24 cellular contexts compared by ENCODE assay signal in genomic region chr4:151176711-151177110, GRCh38.
"Had no signal": no experiment of that assay in that cellular context is flagged by ENCODE, and none has a peak within 500 bp of the region (broad histone marks: within the 10 kb centered on the region; RNA-seq: fewer than 3 reads in every experiment).

No MANE protein-coding gene starts in this region.

- H3K36me3 ChIP-seq: uterus had no signal

- H3K9me3 ChIP-seq: stomach, suprapubic skin, testis, thoracic aorta, thyroid gland, tibial artery, tibial nerve, transverse colon, upper lobe of left lung, upper lobe of right lung, uterus, vagina had no signal

- ATAC-seq: stimulated activated effector memory CD8-positive, alpha-beta T cell treated with anti-CD3 and anti-CD28 coated beads, Interleukin-12 subunit alpha, Interleukin-12 subunit beta, amount 100 ng/mL, for 72 hours; stimulated activated memory B cell treated with anti-CD40 and anti-IgM and Interleukin-4, amounts not matched to agents 10 μg/mL and 1 μg/mL and 100 μg/mL, for 72 hours; stimulated activated naive B cell treated with anti-CD40 and anti-IgM and Interleukin-4, amounts not matched to agents 10 μg/mL and 1 μg/mL and 100 μg/mL, for 72 hours; stimulated activated naive CD8-positive, alpha-beta T cell treated with anti-CD3 and anti-CD28 coated beads, Interleukin-15, amount 100 ng/mL, for 72 hours; stimulated activated naive CD8-positive, alpha-beta T cell treated with anti-CD3 and anti-CD28 coated beads, Interleukin-15, Interleukin-2, amounts not matched to agents 100 U/mL and 50 U/mL, for 24 hours; upper lobe of right lung had no signal

- DNase-seq: stimulated activated CD4-positive, alpha-beta T cell treated with anti-CD3 and anti-CD28 coated beads, Interleukin-2, amount 100 ng/mL, for 48 hours; stimulated activated CD4-positive, alpha-beta T cell treated with anti-CD3 and anti-CD28 coated beads, Interleukin-4, amount 100 ng/mL, for 1 hour; stimulated activated CD4-positive, alpha-beta T cell treated with anti-CD3 and anti-CD28 coated beads, Interleukin-4, amount 100 ng/mL, for 24 hours; stimulated activated CD4-positive, alpha-beta T cell treated with anti-CD3 and anti-CD28 coated beads, Interleukin-4, amount 100 ng/mL, for 4 hours; stimulated activated CD8-positive, alpha-beta memory T cell treated with anti-CD3 and anti-CD28 coated beads, Interleukin-4, amount 100 ng/mL, for 48 hours; stimulated activated naive B cell treated with anti-CD40 and anti-IgM and Interleukin-4, amounts not matched to agents 10 μg/mL and 1 μg/mL and 100 μg/mL, for 72 hours; stimulated activated naive CD4-positive, alpha-beta T cell; stimulated activated naive CD4-positive, alpha-beta T cell treated with Interleukin-2 at 50 U/mL for 16 hours; stimulated activated naive CD8-positive, alpha-beta T cell treated with anti-CD3 and anti-CD28 coated beads, Interleukin-15, amount 100 ng/mL, for 72 hours; stimulated activated naive CD8-positive, alpha-beta T cell treated with anti-CD3 and anti-CD28 coated beads, Interleukin-15, Interleukin-2, amounts not matched to agents 100 U/mL and 50 U/mL, for 24 hours; stomach; testis; thyroid gland; tibial artery; transverse colon; upper lobe of left lung; upper lobe of right lung; uterus had no signal

- H3K4me3 ChIP-seq: stomach, suprapubic skin, testis, thoracic aorta, thyroid gland, tibial artery, tibial nerve, transverse colon, upper lobe of left lung, upper lobe of right lung, uterus, vagina had no signal

- H3K27me3 ChIP-seq: stomach, suprapubic skin, thyroid gland, tibial artery, tibial nerve, transverse colon, upper lobe of left lung, upper lobe of right lung, uterus, vagina had no signal

- H3K27ac ChIP-seq: stomach, suprapubic skin, testis, thoracic aorta, thyroid gland, tibial artery, transverse colon, upper lobe of right lung, vagina had no signal
